In genomic region chr3:41199866-41200668, GRCh38 we compare ENCODE assay signal across 8 cellular contexts. TPM values are rescaled to one million over a fixed set of nuclear protein-coding genes. Genes with fewer than 3 reads are reported as not detected.
DNase-seq lines count a peak whose midpoint lies in the region; ATAC-seq lines count a peak whose summit lies in the region.

No MANE protein-coding gene starts in this region.

- DNase-seq in HuH-7 (ENCODE audit: low spot score) (peak; percentile 57), lung microvascular endothelial cell (ENCODE audit: low read depth in 2 of 2) (peak; percentile 26 to 50), NCI-H128 (lab: John Stamatoyannopoulos, UW; ENCODE audit: unreplicated experiment) (no peak)
- peak; percentile 65 for DNase-seq in activated CD4-positive, alpha-beta T cell treated with anti-CD3 and anti-CD28 coated beads for 36 hours

- H3K4me3 ChIP-seq in ACC112 (ENCODE audit: low read depth, low read length) (peak overlapping the region; percentile 93), ectodermal cell (ENCODE audit: insufficient read depth, low read depth, low read length) (peak overlapping the region; percentile 85)

- H3K4me1 ChIP-seq in ACC112 (ENCODE audit: control insufficient read depth, insufficient read depth, low read length, unreplicated experiment) (peaks cover 19% of the 10 kb centered on the region), ectodermal cell (ENCODE audit: control insufficient read depth, insufficient read depth, low read length) (peaks cover 4% of the 10 kb centered on the region)

- ATAC-seq in GM18868 (IDR thresholded peaks at IDR 0.05; ENCODE audit: unreplicated experiment) = peak; percentile 24
- peak; percentile 14 for ATAC-seq in activated CD4-positive, alpha-beta T cell treated with anti-CD3 and anti-CD28 coated beads for 36 hours
- ATAC-seq in stimulated activated memory B cell treated with anti-CD40 and anti-IgM and Interleukin-4, amounts not matched to agents 10 μg/mL and 1 μg/mL and 100 μg/mL, for 72 hours = peak; percentile 42

- H3K4me3 Mint-ChIP-seq in activated CD4-positive, alpha-beta T cell treated with anti-CD3 and anti-CD28 coated beads for 36 hours = peak overlapping the region; percentile 91
- peak overlapping the region; percentile 88 for H3K4me3 Mint-ChIP-seq in stimulated activated memory B cell treated with anti-CD40 and anti-IgM and Interleukin-4, amounts not matched to agents 10 μg/mL and 1 μg/mL and 100 μg/mL, for 72 hours

- CTCF ChIA-PET in activated CD4-positive, alpha-beta T cell treated with anti-CD3 and anti-CD28 coated beads for 36 hours (lab: Charles Lee) = interaction anchor here (0.6 to 1.0 kb wide), 3 partner anchors 9 to 1008 kb away, joined by 3 to 4 read pairs (median 3); no protein-coding TSS in a partner anchor

- H2AFZ ChIP-seq in ACC112 (ENCODE audit: low read length, unreplicated experiment) = peak overlapping the region; percentile 32

- H3K27ac ChIP-seq in ACC112 (ENCODE audit: low read depth, low read length) = peak overlapping the region; percentile 84
- H3K27ac ChIP-seq in ectodermal cell (ENCODE audit: insufficient read depth, low read depth, low read length, poor library complexity, severe bottlenecking) = peak overlapping the region; percentile 89

- H3K36me3 Mint-ChIP-seq in activated CD4-positive, alpha-beta T cell treated with anti-CD3 and anti-CD28 coated beads for 36 hours (ENCODE audit: low read depth) = peaks cover 11% of the 10 kb centered on the region
- H3K36me3 Mint-ChIP-seq in stimulated activated memory B cell treated with anti-CD40 and anti-IgM and Interleukin-4, amounts not matched to agents 10 μg/mL and 1 μg/mL and 100 μg/mL, for 72 hours = no peaks in the 10 kb centered on the region

- whole genome bisulfite sequencing in ectodermal cell, 2 experiments = 0 to 1% methylated on average over 38 to 40 of the region's 40 CpGs

- H3K4me1 Mint-ChIP-seq in activated CD4-positive, alpha-beta T cell treated with anti-CD3 and anti-CD28 coated beads for 36 hours = peaks cover 43% of the 10 kb centered on the region
- peaks cover 45% of the 10 kb centered on the region for H3K4me1 Mint-ChIP-seq in stimulated activated memory B cell treated with anti-CD40 and anti-IgM and Interleukin-4, amounts not matched to agents 10 μg/mL and 1 μg/mL and 100 μg/mL, for 72 hours

- H3K79me2 ChIP-seq in ACC112 (ENCODE audit: control insufficient read depth, insufficient read depth, low read length, unreplicated experiment) = peaks cover 56% of the 10 kb centered on the region

- POLR2A ChIA-PET in activated CD4-positive, alpha-beta T cell treated with anti-CD3 and anti-CD28 coated beads for 36 hours (lab: Charles Lee) = interaction anchor here (0.6 to 2.2 kb wide), 9 partner anchors 9 to 84 kb away, joined by 3 to 13 read pairs (median 6); no protein-coding TSS in a partner anchor

- no peaks in the 10 kb centered on the region for H3K9me3 Mint-ChIP-seq in activated CD4-positive, alpha-beta T cell treated with anti-CD3 and anti-CD28 coated beads for 36 hours (ENCODE audit: low read depth)
- H3K9me3 Mint-ChIP-seq in stimulated activated memory B cell treated with anti-CD40 and anti-IgM and Interleukin-4, amounts not matched to agents 10 μg/mL and 1 μg/mL and 100 μg/mL, for 72 hours = no peaks in the 10 kb centered on the region

- no peaks in the 10 kb centered on the region for H3K27me3 ChIP-seq in ACC112 (ENCODE audit: insufficient read depth, low read length)
- no peaks in the 10 kb centered on the region for H3K27me3 ChIP-seq in ectodermal cell (ENCODE audit: control insufficient read depth, insufficient read depth, low read length, poor library complexity, severe bottlenecking)

- no peaks in the 10 kb centered on the region for H3K9me3 ChIP-seq in ectodermal cell (ENCODE audit: control insufficient read depth, low read length)

- no peaks in the 10 kb centered on the region for H3K36me3 ChIP-seq in ACC112 (ENCODE audit: insufficient read depth, low read length)
- no peaks in the 10 kb centered on the region for H3K36me3 ChIP-seq in ectodermal cell (ENCODE audit: control insufficient read depth, insufficient read depth, low read length)

- intact Hi-C loops in activated CD4-positive, alpha-beta T cell treated with anti-CD3 and anti-CD28 coated beads for 36 hours (cut with DNase I, micrococcal nuclease) = loop anchor here (1.0 to 10.0 kb wide), 11 partner anchors 12 to 895 kb away; partner anchors contain the start of genes EIF1B (in 1 of the 2), RPL14 (in 1 of the 2), TRAK1 (in 1 of the 2) and ULK4 (in 1 of the 2)

- peaks cover 7% of the 10 kb centered on the region for H3K27me3 Mint-ChIP-seq in activated CD4-positive, alpha-beta T cell treated with anti-CD3 and anti-CD28 coated beads for 36 hours
- H3K27me3 Mint-ChIP-seq in stimulated activated memory B cell treated with anti-CD40 and anti-IgM and Interleukin-4, amounts not matched to agents 10 μg/mL and 1 μg/mL and 100 μg/mL, for 72 hours = no peaks in the 10 kb centered on the region

- peak overlapping the region; percentile 79 for H3K27ac Mint-ChIP-seq in activated CD4-positive, alpha-beta T cell treated with anti-CD3 and anti-CD28 coated beads for 36 hours
- peak overlapping the region; percentile 94 for H3K27ac Mint-ChIP-seq in stimulated activated memory B cell treated with anti-CD40 and anti-IgM and Interleukin-4, amounts not matched to agents 10 μg/mL and 1 μg/mL and 100 μg/mL, for 72 hours

RNA-seq across cellular contexts. Expression of gene CTNNB1, which starts 0.8 kb away (rescaled TPM):
- 100 to 1,000 TPM; 114 to 158 TPM for total RNA-seq in activated CD4-positive, alpha-beta T cell treated with anti-CD3 and anti-CD28 coated beads for 36 hours
- 416 TPM for polyA plus RNA-seq in ectodermal cell (2013, experiment 1 of 4)
- polyA plus RNA-seq in ectodermal cell (2013, experiment 2 of 4) = 437 TPM
- 341 TPM for polyA plus RNA-seq in ectodermal cell (2013, experiment 3 of 4)
- 352 TPM for polyA plus RNA-seq in ectodermal cell (2013, experiment 4 of 4)
- 2,001 and 2,268 TPM in 2 replicates for total RNA-seq in lung microvascular endothelial cell

Comparison
In these comparisons a context has a peak if more than half of its experiments do, and no peak if none do; other contexts are left out.
1. RNA of gene CTNNB1, which starts 0.8 kb away (total RNA-seq): 2,001 to 2,268 TPM in lung microvascular endothelial cell; 114 to 158 TPM in activated CD4-positive, alpha-beta T cell treated with anti-CD3 and anti-CD28 coated beads for 36 hours; every median in the first group is over 10 times any median in the second.
2. Peak in every context shown above with its lines, with median percentiles within 50 percentile points of each other: ATAC-seq.